ENCODE assay signal across 23 cellular contexts in genomic region chr10:100554902-100555301, GRCh38. TPM values are rescaled to one million over a fixed set of nuclear protein-coding genes. Genes with fewer than 3 reads are reported as not detected.
DNase-seq lines count a peak whose midpoint lies in the region; ATAC-seq and TF ChIP-seq lines count a peak whose summit lies in the region.
"Had no signal": no experiment of that assay in that cellular context is flagged by ENCODE, and none has a peak within 500 bp of the region (broad histone marks: within the 10 kb centered on the region; RNA-seq: fewer than 3 reads in every experiment).

No MANE protein-coding gene starts in this region.

- TF ChIP-seq CTCF in mucosa of descending colon (IDR thresholded peaks at IDR 0.05) (no peak), esophagus squamous epithelium (IDR thresholded peaks at IDR 0.05) (no peak)

- peaks cover 11% of the 10 kb centered on the region for H3K4me1 Mint-ChIP-seq in T-helper 17 cell
- H3K4me1 Mint-ChIP-seq in activated CD4-positive, alpha-beta T cell treated with anti-CD3 and anti-CD28 coated beads for 36 hours: no peaks in the 10 kb centered on the region
- H3K4me1 Mint-ChIP-seq: H9 had no signal

- ATAC-seq in T-helper 17 cell (no peak), mucosa of descending colon (peak; percentile 87), GM21526 (IDR thresholded peaks at IDR 0.05; ENCODE audit: low FRiP score, unreplicated experiment) (no peak)
- ATAC-seq in activated CD4-positive, alpha-beta T cell treated with anti-CD3 and anti-CD28 coated beads for 36 hours: no peak
- ATAC-seq: Panc1, SK-N-SH treated with all-trans-retinoic acid at 6 μM for 48 hours had no signal

- peaks cover 6% of the 10 kb centered on the region for H3K27me3 Mint-ChIP-seq in T-helper 17 cell
- H3K27me3 Mint-ChIP-seq in activated CD4-positive, alpha-beta T cell treated with anti-CD3 and anti-CD28 coated beads for 36 hours: no peaks in the 10 kb centered on the region
- H3K27me3 Mint-ChIP-seq: CD4-positive, CD25-positive, alpha-beta regulatory T cell had no signal

- POLR2A ChIA-PET in activated CD4-positive, alpha-beta T cell treated with anti-CD3 and anti-CD28 coated beads for 36 hours (lab: Charles Lee): interaction anchor here (0.6 kb wide), 1 partner anchor 142 kb away, joined by 5 read pairs; no protein-coding TSS in a partner anchor

- peak overlapping the region; percentile 8 for H3K27ac Mint-ChIP-seq in T-helper 17 cell
- H3K27ac Mint-ChIP-seq in activated CD4-positive, alpha-beta T cell treated with anti-CD3 and anti-CD28 coated beads for 36 hours: no peak overlapping the region
- H3K27ac Mint-ChIP-seq: CD4-positive, CD25-positive, alpha-beta regulatory T cell; H9; HFFc6 had no signal

- TF ChIP-seq POLR2A in esophagus squamous epithelium (IDR thresholded peaks at IDR 0.05): no peak

- WGBS in esophagus squamous epithelium, 2 donors: 85 to 97% methylated on average over 2 of the region's 2 CpGs

- in situ Hi-C loops in Caki2 (cut with HindIII; ENCODE audit: low pct_unique_long_range_greater_than_20kb, low sequenced_read_pairs): loop anchor here (25.0 kb wide), 1 partner anchor 332 kb away; no protein-coding TSS in a partner anchor

- peaks cover 12% of the 10 kb centered on the region for H3K36me3 Mint-ChIP-seq in T-helper 17 cell (ENCODE audit: low read depth)
- H3K36me3 Mint-ChIP-seq in activated CD4-positive, alpha-beta T cell treated with anti-CD3 and anti-CD28 coated beads for 36 hours (ENCODE audit: low read depth): peaks cover 3% of the 10 kb centered on the region

- H3K36me3 ChIP-seq in mucosa of descending colon (ENCODE audit: low read depth) (no peaks in the 10 kb centered on the region), esophagus squamous epithelium (peaks cover 0 to 93% (median 0%) of the 10 kb centered on the region in 3 donors)

- H3K9me3 ChIP-seq in T-helper 17 cell (ENCODE audit: control insufficient read depth, low read length, poor library complexity, severe bottlenecking) (no peaks in the 10 kb centered on the region), mucosa of descending colon (no peaks in the 10 kb centered on the region), esophagus squamous epithelium (no peaks in the 10 kb centered on the region)
- H3K9me3 ChIP-seq: MG63 had no signal

- H3K4me1 ChIP-seq in mucosa of descending colon (ENCODE audit: low read depth) (no peaks in the 10 kb centered on the region), esophagus squamous epithelium (no peaks in the 10 kb centered on the region)

- no peaks in the 10 kb centered on the region for H3K27me3 ChIP-seq in esophagus squamous epithelium
- H3K27me3 ChIP-seq: MG63 had no signal

- no peak overlapping the region for H3K27ac ChIP-seq in esophagus squamous epithelium
- H3K27ac ChIP-seq: GM23248, HL-60 had no signal

- H3K4me3 ChIP-seq in mucosa of descending colon (no peak overlapping the region), esophagus squamous epithelium (no peak overlapping the region)
- H3K4me3 ChIP-seq: GM23248, MG63 had no signal

- H3K4me3 Mint-ChIP-seq in T-helper 17 cell: no peak overlapping the region
- H3K4me3 Mint-ChIP-seq in activated CD4-positive, alpha-beta T cell treated with anti-CD3 and anti-CD28 coated beads for 36 hours: no peak overlapping the region
- H3K4me3 Mint-ChIP-seq: CD4-positive, CD25-positive, alpha-beta regulatory T cell; H9; HFFc6 had no signal

- CTCF ChIA-PET in activated CD4-positive, alpha-beta T cell treated with anti-CD3 and anti-CD28 coated beads for 36 hours (lab: Charles Lee): interaction anchor here (0.8 to 5.1 kb wide), 5 partner anchors 9 to 216 kb away, joined by 3 to 18 read pairs (median 3); no protein-coding TSS in a partner anchor

- H3K9me3 Mint-ChIP-seq in activated CD4-positive, alpha-beta T cell treated with anti-CD3 and anti-CD28 coated beads for 36 hours (ENCODE audit: low read depth): no peaks in the 10 kb centered on the region
- H3K9me3 Mint-ChIP-seq: CD4-positive, CD25-positive, alpha-beta regulatory T cell; H9; HFFc6 had no signal

- intact Hi-C loops in mucosa of descending colon (cut with DNase I, micrococcal nuclease) (no loop called here), esophagus squamous epithelium (cut with DNase I) (no loop called here), posterior vena cava (cut with DNase I) (no loop called here)
- intact Hi-C loops in activated CD4-positive, alpha-beta T cell treated with anti-CD3 and anti-CD28 coated beads for 36 hours (cut with DNase I, micrococcal nuclease): no loop called here

- peak; percentile 70 for DNase-seq in Caki2 (ENCODE audit: low read depth)
- no peak for DNase-seq in T-helper 17 cell
- peak; percentile 87 for DNase-seq in kidney glomerular epithelial cell (lab: John Stamatoyannopoulos, UW)
- DNase-seq in mucosa of descending colon: no peak
- no peak for DNase-seq in esophagus squamous epithelium (lab: John Stamatoyannopoulos, UW)
- no peak for DNase-seq in activated CD4-positive, alpha-beta T cell treated with anti-CD3 and anti-CD28 coated beads for 36 hours
- DNase-seq in posterior vena cava (ENCODE audit: low spot score): no peak
- DNase-seq: CD4-positive, CD25-positive, alpha-beta regulatory T cell; DMS 273 treated with DMSO at 0.1 percent for 48 hours; GM23248; H9; HFFc6; MG63; NCI-H1092 treated with DMSO at 0.1 percent for 48 hours; NCI-H1436 treated with DMSO at 0.1 percent for 48 hours; NCI-H1930; NCI-H226; NCI-H510A treated with DMSO at 0.1 percent for 48 hours; NCI-H774 had no signal

RNA-seq across cellular contexts. Expression of gene HIF1AN, which starts 19.2 kb away (rescaled TPM):
- total RNA-seq in Caki2 (2014; rRNA removed; shearing (Covaris generic); ENCODE audit: low replicate concordance): 5.9 and 35.9 TPM in 2 replicates
- 10 to 100 TPM; 38.8 to 45.9 TPM for total RNA-seq in T-helper 17 cell
- total RNA-seq in mucosa of descending colon: 10 to 100 TPM; 34.0 to 50.6 (median 42.3) TPM
- 10 to 100 TPM in 3 of 4 donors, 1 to 10 TPM in 1; 8.6 to 13.2 (median 11.6) TPM for total RNA-seq in esophagus squamous epithelium
- total RNA-seq in activated CD4-positive, alpha-beta T cell treated with anti-CD3 and anti-CD28 coated beads for 36 hours: 10 to 100 TPM; 45.9 to 50.8 TPM
- total RNA-seq in posterior vena cava: 10 to 100 TPM; 30.8 to 40.0 TPM

RNA-seq across cellular contexts. Expression of gene NDUFB8, which starts 25.2 kb away (rescaled TPM):
- total RNA-seq in Caki2 (2014; rRNA removed; shearing (Covaris generic); ENCODE audit: low replicate concordance): 132 and 185 TPM in 2 replicates
- total RNA-seq in T-helper 17 cell (100 to 1,000 TPM; 142 to 159 TPM), mucosa of descending colon (100 to 1,000 TPM; 169 to 222 (median 202) TPM), esophagus squamous epithelium (100 to 1,000 TPM; 160 to 215 (median 187) TPM), posterior vena cava (100 to 1,000 TPM; 139 to 152 TPM)
- 100 to 1,000 TPM; 291 to 375 TPM for total RNA-seq in activated CD4-positive, alpha-beta T cell treated with anti-CD3 and anti-CD28 coated beads for 36 hours

RNA-seq across cellular contexts. Expression of gene SEC31B, which starts 35.2 kb away (rescaled TPM):
- 0.71 TPM in 1 of 2 replicates, not detected in the other for total RNA-seq in Caki2 (2014; rRNA removed; shearing (Covaris generic); ENCODE audit: low replicate concordance)
- 10 to 100 TPM; 70.3 to 73.5 TPM for total RNA-seq in T-helper 17 cell
- total RNA-seq in mucosa of descending colon: 10 to 100 TPM; 14.0 to 24.8 (median 21.6) TPM
- 1 to 10 TPM in 3 of 4 donors, under 1 TPM in 1; 0.85 to 7.1 (median 2.5) TPM for total RNA-seq in esophagus squamous epithelium
- 10 to 100 TPM; 36.0 to 36.7 TPM for total RNA-seq in activated CD4-positive, alpha-beta T cell treated with anti-CD3 and anti-CD28 coated beads for 36 hours
- 1 to 10 TPM; 7.0 to 9.5 TPM for total RNA-seq in posterior vena cava

Comparison
In these comparisons a context has a peak if more than half of its experiments do, and no peak if none do; other contexts are left out.
1. DNase-seq: peak in Caki2 (single experiment) and kidney glomerular epithelial cell (single experiment); none in T-helper 17 cell (0 of 3), mucosa of descending colon (0 of 3), esophagus squamous epithelium (single experiment), activated CD4-positive, alpha-beta T cell treated with anti-CD3 and anti-CD28 coated beads for 36 hours (single experiment) and posterior vena cava (single experiment).